ENCODE assay signal across 24 cellular contexts in the genomic region with DNA sequence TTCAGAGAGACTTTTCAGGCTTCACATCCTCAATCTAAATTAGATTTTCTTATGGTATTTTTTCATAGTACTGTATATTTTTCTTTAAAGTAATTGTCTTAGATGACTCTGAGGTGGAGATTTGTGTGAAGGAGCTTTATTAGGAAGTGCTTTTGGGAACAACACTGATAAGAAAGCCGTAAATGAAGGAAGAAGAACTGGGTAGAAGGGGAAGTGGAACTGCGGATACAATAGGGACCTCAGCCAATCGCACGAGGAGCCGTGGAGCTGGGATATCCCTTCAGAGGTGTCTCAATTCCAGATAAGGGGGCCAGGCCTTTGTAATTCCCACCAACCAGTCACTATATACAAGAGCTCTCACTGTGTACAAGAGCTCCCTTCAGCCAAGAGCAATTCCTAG. TPM values are rescaled to one million over a fixed set of nuclear protein-coding genes. Genes with fewer than 3 reads are reported as not detected.
"Had no signal": no experiment of that assay in that cellular context is flagged by ENCODE, and none has a peak within 500 bp of the region (broad histone marks: within the 10 kb centered on the region; RNA-seq: fewer than 3 reads in every experiment).

No MANE protein-coding gene starts in this region.

- DNase-seq: activated CD4-positive, alpha-beta T cell treated with anti-CD3 and anti-CD28 coated beads, Interleukin-2, amount 10 ng/mL, durations not matched to agents 7 days and 5 days; activated gamma-delta T cell treated with Interleukin-2 at 50 U/mL for 16 hours; adrenal gland; cortex of kidney; gastrocnemius medialis; heart left ventricle; kidney; left lung; psoas muscle; right cardiac atrium; stimulated activated CD4-positive, alpha-beta T cell treated with anti-CD3 and anti-CD28 coated beads, Interleukin-2, amount 100 ng/mL, for 24 hours; testis had no signal

- FAIRE-seq: astrocyte, endometrium, kidney had no signal

- H3K27me3 ChIP-seq: adrenal gland, breast epithelium, gastrocnemius medialis, left lung, testis had no signal

- H3K4me1 ChIP-seq: adrenal gland, breast epithelium, gastrocnemius medialis, heart left ventricle, left lung, psoas muscle, testis had no signal

- H3K36me3 ChIP-seq: adrenal gland, breast epithelium, gastrocnemius medialis, heart left ventricle, left lung had no signal

- H3K4me1 Mint-ChIP-seq: activated CD4-positive, alpha-beta T cell treated with anti-CD3 and anti-CD28 coated beads, Interleukin-2, amount 10 ng/mL, durations not matched to agents 7 days and 5 days; neural crest cell had no signal

- H3K36me3 Mint-ChIP-seq: activated naive CD4-positive, alpha-beta T cell treated with anti-CD3 and anti-CD28 coated beads, Interleukin-2, amount 50 U/mL, for 72 hours; type B pancreatic cell had no signal

- ATAC-seq: activated CD4-positive, CD25-positive, alpha-beta regulatory T cell treated with anti-CD3 and anti-CD28 coated beads, Interleukin-2, amount 50 U/mL, for 24 hours; activated naive CD4-positive, alpha-beta T cell treated with anti-CD3 and anti-CD28 coated beads, Interleukin-2, amount 50 U/mL, for 72 hours; gastrocnemius medialis; heart left ventricle; left lung; psoas muscle; right cardiac atrium had no signal

- H3K27ac ChIP-seq: adrenal gland, breast epithelium, gastrocnemius medialis, heart left ventricle, left lung, psoas muscle, testis had no signal

- H3K27me3 Mint-ChIP-seq: activated CD4-positive, alpha-beta T cell treated with anti-CD3 and anti-CD28 coated beads, Interleukin-2, amount 10 ng/mL, durations not matched to agents 7 days and 5 days had no signal

- H3K4me3 Mint-ChIP-seq: activated CD4-positive, alpha-beta T cell treated with anti-CD3 and anti-CD28 coated beads, Interleukin-2, amount 10 ng/mL, durations not matched to agents 7 days and 5 days; activated T-helper 1 cell treated with anti-CD3 and anti-CD28 coated beads, Interleukin-12 subunit alpha, Interleukin-12 subunit beta, Interleukin-2, Interleukin-4 antibody, amounts not matched to agents 30 ng/mL and 10 ng/mL and 1 ng/mL, durations not matched to agents 14 hours and 24 hours and 36 hours; neural crest cell; type B pancreatic cell had no signal

- H3K9me3 Mint-ChIP-seq: activated CD4-positive, alpha-beta T cell treated with anti-CD3 and anti-CD28 coated beads, Interleukin-2, amount 10 ng/mL, durations not matched to agents 7 days and 5 days; activated naive CD4-positive, alpha-beta T cell treated with anti-CD3 and anti-CD28 coated beads, Interleukin-2, amount 50 U/mL, for 72 hours; activated T-helper 1 cell treated with anti-CD3 and anti-CD28 coated beads, Interleukin-12 subunit alpha, Interleukin-12 subunit beta, Interleukin-2, Interleukin-4 antibody, amounts not matched to agents 30 ng/mL and 10 ng/mL and 1 ng/mL, durations not matched to agents 14 hours and 24 hours and 36 hours; neural crest cell; type B pancreatic cell had no signal

- H3K27ac Mint-ChIP-seq: activated CD4-positive, alpha-beta T cell treated with anti-CD3 and anti-CD28 coated beads, Interleukin-2, amount 10 ng/mL, durations not matched to agents 7 days and 5 days; activated naive CD4-positive, alpha-beta T cell treated with anti-CD3 and anti-CD28 coated beads, Interleukin-2, amount 50 U/mL, for 72 hours; activated T-helper 1 cell treated with anti-CD3 and anti-CD28 coated beads, Interleukin-12 subunit alpha, Interleukin-12 subunit beta, Interleukin-2, Interleukin-4 antibody, amounts not matched to agents 30 ng/mL and 10 ng/mL and 1 ng/mL, durations not matched to agents 14 hours and 24 hours and 36 hours; type B pancreatic cell had no signal

- H3K4me3 ChIP-seq: adrenal gland, breast epithelium, gastrocnemius medialis, heart left ventricle, left lung, psoas muscle, testis had no signal

- H3K9me3 ChIP-seq: adrenal gland, breast epithelium, gastrocnemius medialis, heart left ventricle, left lung, psoas muscle, testis had no signal

RNA-seq across cellular contexts. Expression of a gene that starts 8.1 kb away (rescaled TPM):
- total RNA-seq: activated CD4-positive, alpha-beta T cell treated with anti-CD3 and anti-CD28 coated beads, Interleukin-2, amount 10 ng/mL, durations not matched to agents 7 days and 5 days; activated naive CD4-positive, alpha-beta T cell treated with anti-CD3 and anti-CD28 coated beads, Interleukin-2, amount 50 U/mL, for 72 hours; activated T-helper 1 cell treated with anti-CD3 and anti-CD28 coated beads, Interleukin-12 subunit alpha, Interleukin-12 subunit beta, Interleukin-2, Interleukin-4 antibody, amounts not matched to agents 30 ng/mL and 10 ng/mL and 1 ng/mL, durations not matched to agents 14 hours and 24 hours and 36 hours; adrenal gland; astrocyte; breast epithelium; gastrocnemius medialis; heart left ventricle; kidney; left lung; lung microvascular endothelial cell; myocyte; neural crest cell; osteocyte; psoas muscle; right cardiac atrium; skeletal muscle tissue had no signal
- polyA plus RNA-seq: adrenal gland, heart left ventricle, psoas muscle, right cardiac atrium had no signal

RNA-seq across cellular contexts. Expression of a gene that starts 55.7 kb away (rescaled TPM):
- total RNA-seq: activated CD4-positive, alpha-beta T cell treated with anti-CD3 and anti-CD28 coated beads, Interleukin-2, amount 10 ng/mL, durations not matched to agents 7 days and 5 days; activated T-helper 1 cell treated with anti-CD3 and anti-CD28 coated beads, Interleukin-12 subunit alpha, Interleukin-12 subunit beta, Interleukin-2, Interleukin-4 antibody, amounts not matched to agents 30 ng/mL and 10 ng/mL and 1 ng/mL, durations not matched to agents 14 hours and 24 hours and 36 hours; lung microvascular endothelial cell; osteocyte had no signal
